Comparison of ENCODE assay signal across 8 cellular contexts in the genomic region with DNA sequence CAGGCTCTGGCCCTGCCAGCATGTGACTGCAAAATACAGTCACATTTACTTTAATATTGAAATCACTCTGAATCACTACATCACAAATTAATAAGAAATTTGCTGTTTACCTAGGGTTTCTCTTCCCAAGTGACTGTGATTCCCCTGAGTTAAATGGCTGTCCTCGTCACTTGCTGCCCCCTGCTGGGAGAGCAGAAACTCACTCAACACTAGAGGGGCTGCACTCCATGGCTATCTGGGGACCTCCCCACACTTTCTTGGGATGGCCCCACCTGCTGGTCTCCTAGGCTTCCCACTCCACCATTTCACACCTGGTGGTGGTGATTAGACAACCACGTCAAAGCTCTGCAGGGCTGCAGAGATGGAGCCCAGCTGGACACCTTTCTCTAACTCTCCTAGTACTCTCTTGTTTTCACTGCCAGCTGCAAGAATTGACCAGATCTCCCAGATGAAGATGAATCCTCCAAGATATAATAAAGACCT.
A peak's percentile ranks its signal among the peaks of the same experiment; 100 is the strongest.
DNase-seq lines count a peak whose midpoint lies in the region; ATAC-seq lines count a peak whose summit lies in the region.

No MANE protein-coding gene starts in this region.

- ATAC-seq in HG03565 (IDR thresholded peaks at IDR 0.05; ENCODE audit: unreplicated experiment): no peak

- peak; percentile 41 for DNase-seq in DMS114 treated with DMSO at 0.1 percent for 48 hours (lab: John Stamatoyannopoulos, UW; ENCODE audit: unreplicated experiment)
- DNase-seq in HK-2 (ENCODE audit: unreplicated experiment): peak; percentile 33
- DNase-seq in SK-N-DZ (ENCODE audit: low spot score): peak; percentile 75
- peak; percentile 82 for DNase-seq in activated naive CD4-positive, alpha-beta T cell treated with Interleukin-2 at 50 U/mL for 16 hours
- DNase-seq in iPS-NIHi11 (ENCODE audit: low spot score): peak; percentile 75
- peak; percentile 46 for DNase-seq in stimulated activated CD8-positive, alpha-beta memory T cell treated with anti-CD3 and anti-CD28 coated beads, Interleukin-15, amount 100 ng/mL, for 24 hours (ENCODE audit: low read depth)
- DNase-seq in cerebellum (ENCODE audit: low spot score): no peak
